In genomic region chr16:81625544-81626152, GRCh38 we compare ENCODE assay signal across 8 cellular contexts.
DNase-seq lines count a peak whose midpoint lies in the region; ATAC-seq and TF ChIP-seq lines count a peak whose summit lies in the region.

No MANE protein-coding gene starts in this region.

- H3K27me3 Mint-ChIP-seq in T-helper 17 cell, result no peaks in the 10 kb centered on the region

- no peak overlapping the region for H3K4me2 ChIP-seq in OCI-LY1 (ENCODE audit: low read length)

- WGBS in gastroesophageal sphincter (ENCODE audit: low coverage in 1 of 2), 2 donors, result 40% methylated on average over 1 of the region's 9 CpGs; no CpG with 5 or more reads in 1 of the 2 donors

- H3K4me1 ChIP-seq in OCI-LY1 (ENCODE audit: insufficient read depth, low read length, severe bottlenecking), result peaks cover 18% of the 10 kb centered on the region
- peaks cover 0 to 19% (median 9%) of the 10 kb centered on the region in 3 donors for H3K4me1 ChIP-seq in gastroesophageal sphincter
- peaks cover 0 to 12% of the 10 kb centered on the region in 2 donors for H3K4me1 ChIP-seq in gastrocnemius medialis

- H4K20me1 ChIP-seq in OCI-LY1 (ENCODE audit: insufficient read depth, low read length), result no peaks in the 10 kb centered on the region

- H3K9me3 ChIP-seq in OCI-LY1 (ENCODE audit: low read length) (no peaks in the 10 kb centered on the region), gastroesophageal sphincter (no peaks in the 10 kb centered on the region), gastrocnemius medialis (no peaks in the 10 kb centered on the region), T-helper 17 cell (ENCODE audit: control insufficient read depth, low read length, poor library complexity, severe bottlenecking) (no peaks in the 10 kb centered on the region)

- H3K9ac ChIP-seq in OCI-LY1 (ENCODE audit: low read length), result no peak overlapping the region; the same call in 1 of the 2 replicates

- no peak for TF ChIP-seq POLR2A in gastroesophageal sphincter (IDR thresholded peaks at IDR 0.05)
- TF ChIP-seq POLR2A in gastrocnemius medialis (IDR thresholded peaks at IDR 0.05), result no peak

- H3K27ac Mint-ChIP-seq in T-helper 17 cell, result no peak overlapping the region

- H3K27ac ChIP-seq in OCI-LY1 (ENCODE audit: low read depth, low read length, poor library complexity, severe bottlenecking) (peak overlapping the region; percentile 10), gastroesophageal sphincter (peak overlapping the region in 3 of 4 donors; percentile 15 to 50 (median 19)), gastrocnemius medialis (no peak overlapping the region)

- no peaks in the 10 kb centered on the region for H3F3A ChIP-seq in OCI-LY1 (ENCODE audit: insufficient read depth, low read length)

- POLR2A ChIA-PET in HEK293T (lab: Yijun Ruan, JAX), result no interaction called here

- H3K36me3 Mint-ChIP-seq in T-helper 17 cell (ENCODE audit: low read depth), result no peaks in the 10 kb centered on the region

- DNase-seq in gastrocnemius medialis (no peak), NCI-H524 treated with DMSO at 0.1 percent for 48 hours (lab: John Stamatoyannopoulos, UW) (no peak), HEK293T (ENCODE audit: extremely low spot score) (no peak), T-helper 17 cell (no peak), NCI-H524 (lab: John Stamatoyannopoulos, UW) (no peak)

- no peak for TF ChIP-seq EP300 in gastroesophageal sphincter (IDR thresholded peaks at IDR 0.05)

- H3K4me3 Mint-ChIP-seq in T-helper 17 cell, result no peak overlapping the region

- H2AFZ ChIP-seq in OCI-LY1 (ENCODE audit: low read length), result no peak overlapping the region

- H3K79me2 ChIP-seq in OCI-LY1 (ENCODE audit: insufficient read depth, low read length), result no peaks in the 10 kb centered on the region

- peaks cover 11% of the 10 kb centered on the region for H3K4me1 Mint-ChIP-seq in T-helper 17 cell

- H3K27me3 ChIP-seq in OCI-LY1 (ENCODE audit: insufficient read depth, low read length) (no peaks in the 10 kb centered on the region), gastroesophageal sphincter (no peaks in the 10 kb centered on the region), gastrocnemius medialis (no peaks in the 10 kb centered on the region)

- H3K9me2 ChIP-seq in OCI-LY1 (ENCODE audit: low read depth, low read length), result no peaks in the 10 kb centered on the region

- in situ Hi-C loops in gastrocnemius medialis (cut with MboI; ENCODE audit: low sequenced_read_pairs in 4 of 4), result no loop called here

- ATAC-seq in GM18909 (IDR thresholded peaks at IDR 0.05; ENCODE audit: poor library complexity, unreplicated experiment) (peak; percentile 49), gastroesophageal sphincter (peak; percentile 69), gastrocnemius medialis (peak; percentile 21 to 33), T-helper 17 cell (no peak)

- intact Hi-C loops in gastrocnemius medialis (cut with DNase I; ENCODE audit: low total_unique reads), result loop anchor here (10.0 kb wide), 1 partner anchor 69 kb away; no protein-coding TSS in a partner anchor

- no peak overlapping the region for H3K4me3 ChIP-seq in OCI-LY1 (ENCODE audit: low read depth, low read length, poor library complexity, severe bottlenecking)
- no peak overlapping the region for H3K4me3 ChIP-seq in gastroesophageal sphincter
- H3K4me3 ChIP-seq in gastrocnemius medialis, result no peak overlapping the region

- TF ChIP-seq CTCF in OCI-LY1 (IDR thresholded peaks at IDR 0.05; ENCODE audit: low read length) (no peak), gastroesophageal sphincter (IDR thresholded peaks at IDR 0.05) (no peak), gastrocnemius medialis (IDR thresholded peaks at IDR 0.05 in 4 of 5, conservative IDR thresholded peaks at IDR 0.05 in 1 of 5) (no peak)

- CTCF ChIA-PET in HEK293T (lab: Yijun Ruan, JAX), result interaction anchor here (0.7 kb wide), 1 partner anchor 701 kb away, joined by 3 read pairs; no protein-coding TSS in a partner anchor

- peaks cover 27% of the 10 kb centered on the region; the same call in 1 of the 2 replicates for H3K36me3 ChIP-seq in OCI-LY1 (ENCODE audit: insufficient read depth, low read length)
- H3K36me3 ChIP-seq in gastroesophageal sphincter, result peaks cover 0 to 19% of the 10 kb centered on the region in 2 donors
- no peaks in the 10 kb centered on the region for H3K36me3 ChIP-seq in gastrocnemius medialis

TF ChIP-seq in HEK293T, 16 proteins besides CTCF, POLR2A, EP300 and RAD21:
- TF ChIP-seq CTBP1 (IDR thresholded peaks at IDR 0.05; ENCODE audit: borderline replicate concordance), result no peak

Comparison
In these comparisons a context has a peak if more than half of its experiments do, and no peak if none do; other contexts are left out.
1. H3K27ac ChIP-seq: peak in OCI-LY1 (single experiment) and gastroesophageal sphincter (3 of 4); none in gastrocnemius medialis (0 of 4).